In the genomic region with DNA sequence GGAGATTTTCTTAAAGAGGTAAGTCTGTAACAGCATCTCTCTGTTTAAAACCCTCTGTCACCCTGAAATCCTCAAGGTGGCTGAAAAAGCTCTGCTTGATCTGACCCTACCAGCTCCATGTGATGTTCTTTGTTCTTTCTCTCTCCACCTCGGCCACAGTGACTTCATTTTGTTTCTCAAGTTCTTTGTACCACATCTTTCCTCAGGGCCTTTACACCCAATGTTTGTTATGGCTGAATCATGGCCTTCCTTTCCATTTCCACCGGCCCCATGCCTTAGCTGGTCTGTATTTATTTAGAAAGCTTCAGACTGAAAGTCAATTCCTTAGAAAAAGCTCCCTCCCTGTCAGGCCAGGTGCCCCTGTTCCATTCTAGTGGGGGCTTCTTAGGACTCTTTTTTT, we compare ENCODE assay signal across 17 cellular contexts.
DNase-seq lines count a peak whose midpoint lies in the region; ATAC-seq, FAIRE-seq and TF ChIP-seq lines count a peak whose summit lies in the region.
"Had no signal": no experiment of that assay in that cellular context is flagged by ENCODE, and none has a peak within 500 bp of the region (broad histone marks: within the 10 kb centered on the region; RNA-seq: fewer than 3 reads in every experiment).

No MANE protein-coding gene starts in this region.

- CTCF ChIA-PET in SK-N-SH (lab: Yijun Ruan, JAX), result interaction anchor here (1.1 kb wide), 1 partner anchor 13 kb away, joined by 4 read pairs; no protein-coding TSS in a partner anchor

- no peak for TF ChIP-seq RAD21 in SK-N-SH (IDR thresholded peaks at IDR 0.05; ENCODE audit: low read length)

- H3K36me3 ChIP-seq in SK-N-SH (replicated peaks in 1 of 2; ENCODE audit: control insufficient read depth in 1 of 2, insufficient read depth in 2 of 2, low read length in 1 of 2) (no peaks in the 10 kb centered on the region), bronchial epithelial cell (ENCODE audit: control insufficient read depth, insufficient read depth, low read length) (no peaks in the 10 kb centered on the region)
- H3K36me3 ChIP-seq: BLaER1 treated with 17β-estradiol and CSF1 and Interleukin-3, amounts not matched to agents 10 nM and 100 nM; HAP-1 had no signal

- TF ChIP-seq CTCF in SK-N-SH (IDR thresholded peaks at IDR 0.05) (no peak), bronchial epithelial cell (IDR thresholded peaks at IDR 0.05; ENCODE audit: insufficient read depth, low read length, severe bottlenecking) (no peak)

- no peak overlapping the region for H3K4me3 ChIP-seq in SK-N-SH (ENCODE audit: low read depth in 2 of 2, low read length in 1 of 2)
- no peak overlapping the region for H3K4me3 ChIP-seq in bronchial epithelial cell (ENCODE audit: low read depth, low read length)
- H3K4me3 ChIP-seq: BLaER1 treated with 17β-estradiol and CSF1 and Interleukin-3, amounts not matched to agents 10 nM and 100 nM; HAP-1 had no signal

- FAIRE-seq in bronchial epithelial cell (lab: Jason Lieb, UNC), result no peak
- FAIRE-seq: HepG2, HTR-8/SVneo had no signal

- H3K4me2 ChIP-seq in SK-N-SH, result no peak overlapping the region
- H3K4me2 ChIP-seq: BLaER1 treated with 17β-estradiol and CSF1 and Interleukin-3, amounts not matched to agents 10 nM and 100 nM had no signal

- H3K9me3 ChIP-seq in SK-N-SH, result no peaks in the 10 kb centered on the region
- H3K9me3 ChIP-seq: HAP-1 had no signal

- H3K4me1 ChIP-seq in SK-N-SH (ENCODE audit: control insufficient read depth in 1 of 2, insufficient read depth in 2 of 2, low read depth in 1 of 2, low read length in 1 of 2), result peaks cover 0 to 2% of the 10 kb centered on the region in 2 experiments; a peak in 1 of 4 replicates
- H3K4me1 ChIP-seq: BLaER1 treated with 17β-estradiol and CSF1 and Interleukin-3, amounts not matched to agents 10 nM and 100 nM; HAP-1 had no signal

- H2AFZ ChIP-seq in SK-N-SH (ENCODE audit: low read depth), result peak overlapping the region; percentile 29; the same call in 1 of the 2 replicates

- H4K20me1 ChIP-seq in SK-N-SH (ENCODE audit: insufficient read depth), result no peaks in the 10 kb centered on the region
- H4K20me1 ChIP-seq: BLaER1 treated with 17β-estradiol and CSF1 and Interleukin-3, amounts not matched to agents 10 nM and 100 nM had no signal

- no peak overlapping the region for H3K9ac ChIP-seq in SK-N-SH
- H3K9ac ChIP-seq: BLaER1 treated with 17β-estradiol and CSF1 and Interleukin-3, amounts not matched to agents 10 nM and 100 nM had no signal

- ATAC-seq in SK-N-SH treated with all-trans-retinoic acid at 6 μM for 48 hours (no peak), GM21526 (IDR thresholded peaks at IDR 0.05; ENCODE audit: low FRiP score, unreplicated experiment) (no peak)
- ATAC-seq: HepG2 had no signal

- no peaks in the 10 kb centered on the region for H3K79me2 ChIP-seq in SK-N-SH (ENCODE audit: insufficient read depth)

- H3K27ac ChIP-seq in SK-N-SH (ENCODE audit: low read depth in 2 of 2, low read length in 1 of 2), result no peak overlapping the region
- H3K27ac ChIP-seq: 22Rv1; BLaER1 treated with 17β-estradiol and CSF1 and Interleukin-3, amounts not matched to agents 10 nM and 100 nM had no signal

- POLR2A ChIA-PET in SK-N-SH (lab: Yijun Ruan, JAX), result no interaction called here

- WGBS in SK-N-SH (ENCODE audit: low lambda C conversion rate), result 50% methylated on average over 2 of the region's 2 CpGs

- no peaks in the 10 kb centered on the region for H3F3A ChIP-seq in SK-N-SH (replicated peaks; ENCODE audit: insufficient read depth)

- H3K9me2 ChIP-seq in SK-N-SH, result no peaks in the 10 kb centered on the region

- DNase-seq in SK-N-SH (no peak), bronchial epithelial cell (ENCODE audit: low read depth) (peak; percentile 71), midbrain (lab: John Stamatoyannopoulos, UW) (peak; percentile 3), NOMO-1 treated with dmso at 0.1 percent for 144 hours (lab: John Stamatoyannopoulos, UW; ENCODE audit: unreplicated experiment) (no peak), mesenteric fat pad (ENCODE audit: low spot score) (no peak)
- DNase-seq: ACHN; Calu3; CD4-positive, CD25-positive, alpha-beta regulatory T cell; DMS 273 treated with DMSO at 0.1 percent for 48 hours; GOT3 had no signal

- H3K27me3 ChIP-seq in SK-N-SH (ENCODE audit: insufficient read depth) (no peaks in the 10 kb centered on the region), bronchial epithelial cell (ENCODE audit: control insufficient read depth, insufficient read depth, low read length) (no peaks in the 10 kb centered on the region)
- H3K27me3 ChIP-seq: BLaER1 treated with 17β-estradiol and CSF1 and Interleukin-3, amounts not matched to agents 10 nM and 100 nM had no signal

- TF ChIP-seq EP300 in SK-N-SH (IDR thresholded peaks at IDR 0.05; ENCODE audit: borderline replicate concordance in 1 of 2, low read depth in 1 of 2, low read length in 1 of 2), result no peak

TF ChIP-seq in SK-N-SH, 30 proteins besides CTCF, POLR2A, EP300 and RAD21 (continues in another document):
- TF ChIP-seq, protein P1, sequence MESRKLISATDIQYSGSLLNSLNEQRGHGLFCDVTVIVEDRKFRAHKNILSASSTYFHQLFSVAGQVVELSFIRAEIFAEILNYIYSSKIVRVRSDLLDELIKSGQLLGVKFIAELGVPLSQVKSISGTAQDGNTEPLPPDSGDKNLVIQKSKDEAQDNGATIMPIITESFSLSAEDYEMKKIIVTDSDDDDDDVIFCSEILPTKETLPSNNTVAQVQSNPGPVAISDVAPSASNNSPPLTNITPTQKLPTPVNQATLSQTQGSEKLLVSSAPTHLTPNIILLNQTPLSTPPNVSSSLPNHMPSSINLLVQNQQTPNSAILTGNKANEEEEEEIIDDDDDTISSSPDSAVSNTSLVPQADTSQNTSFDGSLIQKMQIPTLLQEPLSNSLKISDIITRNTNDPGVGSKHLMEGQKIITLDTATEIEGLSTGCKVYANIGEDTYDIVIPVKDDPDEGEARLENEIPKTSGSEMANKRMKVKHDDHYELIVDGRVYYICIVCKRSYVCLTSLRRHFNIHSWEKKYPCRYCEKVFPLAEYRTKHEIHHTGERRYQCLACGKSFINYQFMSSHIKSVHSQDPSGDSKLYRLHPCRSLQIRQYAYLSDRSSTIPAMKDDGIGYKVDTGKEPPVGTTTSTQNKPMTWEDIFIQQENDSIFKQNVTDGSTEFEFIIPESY (IDR thresholded peaks at IDR 0.05; ENCODE audit: borderline replicate concordance, low read depth), result no peak
- TF ChIP-seq POLR2AphosphoS5 (IDR thresholded peaks at IDR 0.05; ENCODE audit: low read depth, low read length) (no peak), EZH2phosphoT487 (IDR thresholded peaks at IDR 0.05; ENCODE audit: borderline replicate concordance, low read depth) (no peak), FOSL2 (IDR thresholded peaks at IDR 0.05; ENCODE audit: borderline replicate concordance, low read depth) (no peak), RXRA (IDR thresholded peaks at IDR 0.05; ENCODE audit: borderline replicate concordance, low read depth) (no peak), ELF1 (IDR thresholded peaks at IDR 0.05) (no peak), CHD2 (IDR thresholded peaks at IDR 0.05; ENCODE audit: low read length, partially characterized antibody) (no peak), FOXM1 (IDR thresholded peaks at IDR 0.05; ENCODE audit: low read depth) (no peak)
- TF ChIP-seq, protein P2, sequence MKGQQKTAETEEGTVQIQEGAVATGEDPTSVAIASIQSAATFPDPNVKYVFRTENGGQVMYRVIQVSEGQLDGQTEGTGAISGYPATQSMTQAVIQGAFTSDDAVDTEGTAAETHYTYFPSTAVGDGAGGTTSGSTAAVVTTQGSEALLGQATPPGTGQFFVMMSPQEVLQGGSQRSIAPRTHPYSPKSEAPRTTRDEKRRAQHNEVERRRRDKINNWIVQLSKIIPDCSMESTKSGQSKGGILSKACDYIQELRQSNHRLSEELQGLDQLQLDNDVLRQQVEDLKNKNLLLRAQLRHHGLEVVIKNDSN (IDR thresholded peaks at IDR 0.05; ENCODE audit: borderline replicate concordance, low read depth), result no peak

TF ChIP-seq in SK-N-SH treated with all-trans-retinoic acid at 6 μM for 48 hours, 23 proteins besides CTCF, POLR2A, EP300 and RAD21 (continues in another document):
- TF ChIP-seq ZNF70 (CRISPR knock-in tag; IDR thresholded peaks at IDR 0.05) (no peak), BACH2 (CRISPR knock-in tag; IDR thresholded peaks at IDR 0.05; ENCODE audit: borderline replicate concordance) (no peak), ZFP3 (CRISPR knock-in tag; IDR thresholded peaks at IDR 0.05) (no peak), ISL1 (CRISPR knock-in tag; IDR thresholded peaks at IDR 0.05) (no peak), PPARA (CRISPR knock-in tag; IDR thresholded peaks at IDR 0.05; ENCODE audit: borderline replicate concordance) (no peak), ESRRG (CRISPR knock-in tag; IDR thresholded peaks at IDR 0.05) (no peak)
- TF ChIP-seq, protein P3, sequence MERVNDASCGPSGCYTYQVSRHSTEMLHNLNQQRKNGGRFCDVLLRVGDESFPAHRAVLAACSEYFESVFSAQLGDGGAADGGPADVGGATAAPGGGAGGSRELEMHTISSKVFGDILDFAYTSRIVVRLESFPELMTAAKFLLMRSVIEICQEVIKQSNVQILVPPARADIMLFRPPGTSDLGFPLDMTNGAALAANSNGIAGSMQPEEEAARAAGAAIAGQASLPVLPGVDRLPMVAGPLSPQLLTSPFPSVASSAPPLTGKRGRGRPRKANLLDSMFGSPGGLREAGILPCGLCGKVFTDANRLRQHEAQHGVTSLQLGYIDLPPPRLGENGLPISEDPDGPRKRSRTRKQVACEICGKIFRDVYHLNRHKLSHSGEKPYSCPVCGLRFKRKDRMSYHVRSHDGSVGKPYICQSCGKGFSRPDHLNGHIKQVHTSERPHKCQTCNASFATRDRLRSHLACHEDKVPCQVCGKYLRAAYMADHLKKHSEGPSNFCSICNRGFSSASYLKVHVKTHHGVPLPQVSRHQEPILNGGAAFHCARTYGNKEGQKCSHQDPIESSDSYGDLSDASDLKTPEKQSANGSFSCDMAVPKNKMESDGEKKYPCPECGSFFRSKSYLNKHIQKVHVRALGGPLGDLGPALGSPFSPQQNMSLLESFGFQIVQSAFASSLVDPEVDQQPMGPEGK (CRISPR knock-in tag; IDR thresholded peaks at IDR 0.05; ENCODE audit: borderline replicate concordance), result no peak

Comparison
In these comparisons a context has a peak if more than half of its experiments do, and no peak if none do; other contexts are left out.
1. DNase-seq: peak in bronchial epithelial cell (single experiment) and midbrain (single experiment); none in SK-N-SH (single experiment), NOMO-1 treated with dmso at 0.1 percent for 144 hours (single experiment) and mesenteric fat pad (single experiment).